Comparison of ENCODE assay signal across 19 cellular contexts in the genomic region with DNA sequence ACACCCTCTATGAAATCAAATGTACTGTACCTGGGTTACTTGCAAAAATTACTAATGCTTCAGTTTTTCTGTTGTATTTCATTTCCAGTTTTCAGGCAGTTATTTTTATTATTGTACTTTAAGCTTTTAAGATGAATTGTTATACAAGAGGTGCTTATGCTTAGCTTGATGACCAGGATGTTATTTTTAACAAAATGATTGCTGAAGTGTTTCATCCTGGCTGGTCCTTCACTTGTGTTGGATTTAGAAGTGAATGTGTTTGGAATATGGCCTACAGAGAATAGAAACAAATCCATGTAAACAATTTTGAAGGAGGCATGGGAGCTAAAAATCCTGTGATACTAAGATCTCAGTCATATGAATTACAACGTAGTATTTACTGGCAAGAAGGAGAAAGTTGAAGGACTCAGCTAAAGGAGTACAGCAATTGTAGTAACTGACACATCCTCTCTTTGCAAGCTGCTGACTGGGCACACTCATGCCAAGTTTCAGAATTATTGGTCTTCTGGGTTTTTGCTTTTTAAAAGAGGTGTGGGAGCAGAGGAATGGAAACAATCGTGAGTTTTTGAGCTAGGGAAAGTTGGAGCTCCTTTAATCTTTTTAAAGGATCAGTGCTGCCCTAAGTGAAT. TPM values are rescaled to one million over a fixed set of nuclear protein-coding genes. Genes with fewer than 3 reads are reported as not detected.
A peak's percentile ranks its signal among the peaks of the same experiment; 100 is the strongest.
DNase-seq lines count a peak whose midpoint lies in the region; ATAC-seq and TF ChIP-seq lines count a peak whose summit lies in the region.
"Had no signal": no experiment of that assay in that cellular context is flagged by ENCODE, and none has a peak within 500 bp of the region (broad histone marks: within the 10 kb centered on the region; RNA-seq: fewer than 3 reads in every experiment).

No MANE protein-coding gene starts in this region.

- H2AK5ac ChIP-seq in IMR-90 (ENCODE audit: low read depth, low read length): no peak overlapping the region

- H3K23ac ChIP-seq in IMR-90 (ENCODE audit: low read depth, low read length): no peak overlapping the region

- no peak overlapping the region for H4K5ac ChIP-seq in IMR-90 (ENCODE audit: low read depth, low read length)

- no CpG with 5 or more reads among the region's 2 CpGs for WGBS in IMR-90 (ENCODE audit: extremely low coverage in 2 of 2, insufficient read length in 1 of 2), 2 experiments

- H3K27ac Mint-ChIP-seq in natural killer cell treated with Interleukin-12 subunit alpha and Interleukin-12 subunit beta and Interleukin-15 and Interleukin-18, amount 100 ng/mL, for 72 hours: peak overlapping the region; percentile 59 to 60
- peak overlapping the region in 1 of 2 donors; percentile 32 for H3K27ac Mint-ChIP-seq in natural killer cell
- H3K27ac Mint-ChIP-seq in activated naive CD8-positive, alpha-beta T cell treated with anti-CD3 and anti-CD28 coated beads, Interleukin-2, amount 50 U/mL, for 24 hours: peak overlapping the region; percentile 65
- H3K27ac Mint-ChIP-seq: B cell; T-helper 1 cell treated with Interleukin-12 subunit alpha and Interleukin-12 subunit beta and Interleukin-4 antibody, amounts not matched to agents 30 μg/mL and 1 μg/mL, for 36 hours had no signal

- no peak overlapping the region for H4K8ac ChIP-seq in IMR-90 (ENCODE audit: low read depth in 2 of 2, low read length in 2 of 2)

- no peak for TF ChIP-seq RAD21 in IMR-90 (IDR thresholded peaks at IDR 0.05; ENCODE audit: low read length)

- H3K4me1 ChIP-seq in IMR-90 (ENCODE audit: control insufficient read depth, insufficient read depth, low read length): no peaks in the 10 kb centered on the region

- no peak overlapping the region for H2BK20ac ChIP-seq in IMR-90 (ENCODE audit: low read depth, low read length)

- H3K27me3 ChIP-seq in IMR-90 (ENCODE audit: control insufficient read depth, insufficient read depth, low read length): no peaks in the 10 kb centered on the region
- H3K27me3 ChIP-seq: cardiac muscle cell had no signal

- H2BK5ac ChIP-seq in IMR-90 (ENCODE audit: low read depth, low read length, poor library complexity, severe bottlenecking): no peak overlapping the region

- H4K91ac ChIP-seq in IMR-90 (ENCODE audit: insufficient read depth, low read depth, low read length): no peak overlapping the region

- no peak overlapping the region for H3K27ac ChIP-seq in IMR-90 (ENCODE audit: insufficient read depth, low read length)
- H3K27ac ChIP-seq: cardiac muscle cell had no signal

- CTCF ChIA-PET in IMR-90 (lab: Yijun Ruan, JAX): interaction anchor here (1.2 kb wide), 1 partner anchor 71 kb away, joined by 4 read pairs; no protein-coding TSS in a partner anchor

- no peak for TF ChIP-seq CTCF in natural killer cell (IDR thresholded peaks at IDR 0.05)
- no peak for TF ChIP-seq CTCF in IMR-90 (conservative IDR thresholded peaks at IDR 0.05; ENCODE audit: low read depth, low read length)

- POLR2A ChIA-PET in IMR-90 (lab: Charles Lee; ENCODE audit: unreplicated experiment): interaction anchor here (0.6 kb wide), 1 partner anchor 10 kb away, joined by 3 read pairs; no protein-coding TSS in a partner anchor

- no peak overlapping the region for H3K14ac ChIP-seq in IMR-90 (replicated peaks; ENCODE audit: low read depth, low read length)

- 0 out of 2 replicates have a peak, but pooled peaks cover 4% of the 10 kb centered on the region for H3K36me3 ChIP-seq in IMR-90 (ENCODE audit: control insufficient read depth, insufficient read depth, low read length)

- no peaks in the 10 kb centered on the region for H3K9me1 ChIP-seq in IMR-90 (ENCODE audit: insufficient read depth, low read length)

- intact Hi-C loops in natural killer cell (cut with micrococcal nuclease) (no loop called here), IMR-90 (cut with micrococcal nuclease) (no loop called here)

- no peak overlapping the region for H3K4me2 ChIP-seq in IMR-90 (ENCODE audit: low read depth, low read length)

- H3K9ac ChIP-seq in IMR-90 (ENCODE audit: low read depth, low read length): no peak overlapping the region

- TF ChIP-seq POLR2A in IMR-90 (IDR thresholded peaks at IDR 0.05; ENCODE audit: low read depth, low read length): no peak

- H3K4me3 Mint-ChIP-seq in natural killer cell treated with Interleukin-12 subunit alpha and Interleukin-12 subunit beta and Interleukin-15 and Interleukin-18, amount 100 ng/mL, for 72 hours: no peak overlapping the region
- no peak overlapping the region for H3K4me3 Mint-ChIP-seq in natural killer cell
- no peak overlapping the region for H3K4me3 Mint-ChIP-seq in activated naive CD8-positive, alpha-beta T cell treated with anti-CD3 and anti-CD28 coated beads, Interleukin-2, amount 50 U/mL, for 24 hours
- H3K4me3 Mint-ChIP-seq: B cell; neural crest cell; T-helper 1 cell treated with Interleukin-12 subunit alpha and Interleukin-12 subunit beta and Interleukin-4 antibody, amounts not matched to agents 30 μg/mL and 1 μg/mL, for 36 hours had no signal

- H4K20me1 ChIP-seq in IMR-90 (ENCODE audit: insufficient read depth, low read length): no peaks in the 10 kb centered on the region

- no peak overlapping the region for H2BK120ac ChIP-seq in IMR-90 (ENCODE audit: low read depth, low read length)

- no peak for DNase-seq in natural killer cell treated with Interleukin-12 subunit alpha and Interleukin-12 subunit beta and Interleukin-15 and Interleukin-18, amount 100 ng/mL, for 72 hours (ENCODE audit: low spot score)
- DNase-seq in natural killer cell (no peak), IMR-90 (no peak), NCI-H2029 (lab: John Stamatoyannopoulos, UW) (no peak), MV-4-11 (lab: John Stamatoyannopoulos, UW) (no peak), NOMO-1 treated with dmso at 0.1 percent for 144 hours (lab: John Stamatoyannopoulos, UW; ENCODE audit: unreplicated experiment) (no peak)
- no peak for DNase-seq in activated naive CD8-positive, alpha-beta T cell treated with anti-CD3 and anti-CD28 coated beads, Interleukin-2, amount 50 U/mL, for 24 hours
- DNase-seq: amniotic stem cell; HCEC 1CT; NCI-H1436 treated with DMSO at 0.1 percent for 48 hours; posterior cingulate gyrus; SIG-M5; stimulated activated CD4-positive, alpha-beta T cell treated with anti-CD3 and anti-CD28 coated beads, Interleukin-1b, Interleukin-23, amount 100 ng/mL, for 48 hours; stimulated activated naive CD4-positive, alpha-beta T cell treated with Interleukin-2 at 50 U/mL for 16 hours; trophoblast cell had no signal

- in situ Hi-C loops in IMR-90 (cut with MboI; ENCODE audit: low sequenced_read_pairs): no loop called here

- no peak overlapping the region for H3K18ac ChIP-seq in IMR-90 (ENCODE audit: low read depth, low read length)

- H3K4ac ChIP-seq in IMR-90 (ENCODE audit: low read depth, low read length): no peak overlapping the region

- H3K4me1 Mint-ChIP-seq in natural killer cell treated with Interleukin-12 subunit alpha and Interleukin-12 subunit beta and Interleukin-15 and Interleukin-18, amount 100 ng/mL, for 72 hours (ENCODE audit: low read depth in 2 of 2): peaks cover 6 to 7% of the 10 kb centered on the region in 2 donors
- peaks cover 0 to 6% of the 10 kb centered on the region in 2 donors for H3K4me1 Mint-ChIP-seq in natural killer cell
- H3K4me1 Mint-ChIP-seq in activated naive CD8-positive, alpha-beta T cell treated with anti-CD3 and anti-CD28 coated beads, Interleukin-2, amount 50 U/mL, for 24 hours: peaks cover 13% of the 10 kb centered on the region
- H3K4me1 Mint-ChIP-seq: neural crest cell had no signal

- H3K9me3 ChIP-seq in IMR-90 (ENCODE audit: control insufficient read depth, insufficient read depth, low read length): no peaks in the 10 kb centered on the region

- dilution Hi-C loops in IMR-90 (cut with HindIII; ENCODE audit: low sequenced_read_pairs, unreplicated experiment): no loop called here

- no peak overlapping the region for H3K4me3 ChIP-seq in IMR-90 (ENCODE audit: insufficient read depth, low read depth, low read length)
- H3K4me3 ChIP-seq: cardiac muscle cell had no signal

- no peak overlapping the region for H2BK15ac ChIP-seq in IMR-90 (ENCODE audit: low read depth, low read length)

- no peaks in the 10 kb centered on the region for H3K27me3 Mint-ChIP-seq in natural killer cell treated with Interleukin-12 subunit alpha and Interleukin-12 subunit beta and Interleukin-15 and Interleukin-18, amount 100 ng/mL, for 72 hours
- H3K27me3 Mint-ChIP-seq in natural killer cell (ENCODE audit: low read depth in 2 of 2): peaks cover 0 to 6% of the 10 kb centered on the region in 2 donors
- no peaks in the 10 kb centered on the region for H3K27me3 Mint-ChIP-seq in activated naive CD8-positive, alpha-beta T cell treated with anti-CD3 and anti-CD28 coated beads, Interleukin-2, amount 50 U/mL, for 24 hours
- H3K27me3 Mint-ChIP-seq: B cell had no signal

- peaks cover 5% of the 10 kb centered on the region for H3K36me3 Mint-ChIP-seq in natural killer cell treated with Interleukin-12 subunit alpha and Interleukin-12 subunit beta and Interleukin-15 and Interleukin-18, amount 100 ng/mL, for 72 hours
- peaks cover 6% of the 10 kb centered on the region for H3K36me3 Mint-ChIP-seq in natural killer cell
- H3K36me3 Mint-ChIP-seq in activated naive CD8-positive, alpha-beta T cell treated with anti-CD3 and anti-CD28 coated beads, Interleukin-2, amount 50 U/mL, for 24 hours (ENCODE audit: low read depth): peaks cover 2% of the 10 kb centered on the region

- no peaks in the 10 kb centered on the region for H3K9me3 Mint-ChIP-seq in natural killer cell treated with Interleukin-12 subunit alpha and Interleukin-12 subunit beta and Interleukin-15 and Interleukin-18, amount 100 ng/mL, for 72 hours
- H3K9me3 Mint-ChIP-seq in natural killer cell: no peaks in the 10 kb centered on the region
- H3K9me3 Mint-ChIP-seq in activated naive CD8-positive, alpha-beta T cell treated with anti-CD3 and anti-CD28 coated beads, Interleukin-2, amount 50 U/mL, for 24 hours: no peaks in the 10 kb centered on the region
- H3K9me3 Mint-ChIP-seq: neural crest cell; T-helper 1 cell treated with Interleukin-12 subunit alpha and Interleukin-12 subunit beta and Interleukin-4 antibody, amounts not matched to agents 30 μg/mL and 1 μg/mL, for 36 hours had no signal

- no peak overlapping the region for H2AFZ ChIP-seq in IMR-90 (replicated peaks; ENCODE audit: low read length, poor library complexity)

- no peak overlapping the region for H3K56ac ChIP-seq in IMR-90 (ENCODE audit: extremely low read depth, insufficient read depth, low read length)

- no peak for ATAC-seq in natural killer cell treated with Interleukin-12 subunit alpha and Interleukin-12 subunit beta and Interleukin-15 and Interleukin-18, amount 100 ng/mL, for 72 hours
- ATAC-seq in natural killer cell (no peak), IMR-90 (ENCODE audit: low read depth) (no peak)
- ATAC-seq in activated naive CD8-positive, alpha-beta T cell treated with anti-CD3 and anti-CD28 coated beads, Interleukin-2, amount 50 U/mL, for 24 hours: peak; percentile 43

- H3K79me1 ChIP-seq in IMR-90 (ENCODE audit: low read depth in 1 of 2, low read length in 2 of 2): no peaks in the 10 kb centered on the region; a peak in 1 of 4 replicates

- BruUV-seq in IMR-90 (replicated peaks; lab: Mats Ljungman, UMichigan): TSS peak; percentile 86

- no peak overlapping the region for H2AK9ac ChIP-seq in IMR-90 (replicated peaks; ENCODE audit: low read depth, low read length, poor library complexity)

RNA-seq across cellular contexts. Expression of a gene that starts 9.2 kb away (rescaled TPM):
- total RNA-seq in natural killer cell treated with Interleukin-12 subunit alpha and Interleukin-12 subunit beta and Interleukin-15 and Interleukin-18, amount 100 ng/mL, for 72 hours: 10 to 100 TPM; 58.3 to 60.0 TPM
- 100 to 1,000 TPM in 1 of 3 donors, 10 to 100 TPM in 2; 88.4 to 125 (median 91.0) TPM for total RNA-seq in natural killer cell
- total RNA-seq in IMR-90 (2012; rRNA removed): 12.9 and 20.3 TPM in 2 replicates
- 42.9 and 50.5 TPM in 2 replicates for polyA plus RNA-seq in IMR-90 (2012; rRNA removed)
- 60.8 and 68.7 TPM in 2 replicates for polyA plus RNA-seq in IMR-90 (2012; cell fraction: cytosol; rRNA removed)
- polyA plus RNA-seq in IMR-90 (2012; cell fraction: nucleus; rRNA removed; ENCODE audit: low replicate concordance): 23.6 and 57.4 TPM in 2 replicates

RNA-seq across cellular contexts. Expression of a gene that starts 18.3 kb away (rescaled TPM):
- 10 to 100 TPM; 20.8 to 24.2 TPM for total RNA-seq in natural killer cell treated with Interleukin-12 subunit alpha and Interleukin-12 subunit beta and Interleukin-15 and Interleukin-18, amount 100 ng/mL, for 72 hours
- 10 to 100 TPM; 23.5 to 29.2 (median 23.8) TPM for total RNA-seq in natural killer cell
- total RNA-seq in IMR-90 (2012; rRNA removed): 33.2 and 47.5 TPM in 2 replicates
- polyA plus RNA-seq in IMR-90 (2012; rRNA removed): 15.1 and 16.7 TPM in 2 replicates
- polyA plus RNA-seq in IMR-90 (2012; cell fraction: cytosol; rRNA removed): 3.9 and 6.4 TPM in 2 replicates
- 2.8 and 13.5 TPM in 2 replicates for polyA plus RNA-seq in IMR-90 (2012; cell fraction: nucleus; rRNA removed; ENCODE audit: low replicate concordance)

RNA-seq across cellular contexts. Expression of a gene that starts 22.7 kb away (rescaled TPM):
- 10 to 100 TPM; 15.8 to 24.4 TPM for total RNA-seq in natural killer cell treated with Interleukin-12 subunit alpha and Interleukin-12 subunit beta and Interleukin-15 and Interleukin-18, amount 100 ng/mL, for 72 hours
- 1 to 10 TPM; 6.7 to 9.2 (median 6.9) TPM for total RNA-seq in natural killer cell
- 2.2 and 3.6 TPM in 2 replicates for total RNA-seq in IMR-90 (2012; rRNA removed)
- polyA plus RNA-seq in IMR-90 (2012; rRNA removed): 4.1 TPM in 2 replicates
- 0.78 and 0.81 TPM in 2 replicates for polyA plus RNA-seq in IMR-90 (2012; cell fraction: cytosol; rRNA removed)
- polyA plus RNA-seq in IMR-90 (2012; cell fraction: nucleus; rRNA removed; ENCODE audit: low replicate concordance): 0.86 and 5.4 TPM in 2 replicates
